22 cellular contexts compared by ENCODE assay signal in genomic region chr22:47784367-47784983, GRCh38.
"Had no signal": no experiment of that assay in that cellular context is flagged by ENCODE, and none has a peak within 500 bp of the region (broad histone marks: within the 10 kb centered on the region; RNA-seq: fewer than 3 reads in every experiment).

No MANE protein-coding gene starts in this region.

- H3K9me3 Mint-ChIP-seq: natural killer cell; stimulated activated naive CD8-positive, alpha-beta T cell treated with anti-CD3 and anti-CD28 coated beads, Interleukin-15, Interleukin-2, amounts not matched to agents 100 ng/mL and 50 ng/mL, for 24 hours had no signal

- DNase-seq: cerebellar nuclear complex; dorsolateral prefrontal cortex; effector CD8-positive, alpha-beta T cell; esophagus squamous epithelium; foreskin melanocyte; glutamatergic neuron; heart right ventricle; hippocampal formation; kidney glomerular epithelial cell; left ventricle myocardium inferior; lower lobe of right lung; natural killer cell; occipital lobe; ovary; sigmoid colon; stimulated activated CD4-positive, alpha-beta T cell treated with anti-CD3 and anti-CD28 coated beads, Interleukin-4, amount 100 ng/mL, for 4 hours; upper lobe of right lung had no signal

- H3K4me1 Mint-ChIP-seq: natural killer cell had no signal

- H3K36me3 ChIP-seq: esophagus squamous epithelium, heart right ventricle, left ventricle myocardium inferior, lower lobe of right lung, ovary, sigmoid colon, thoracic aorta, tibial nerve, upper lobe of right lung had no signal

- H3K27ac Mint-ChIP-seq: natural killer cell; stimulated activated memory B cell treated with anti-CD40 and anti-IgM and Interleukin-4, amounts not matched to agents 10 μg/mL and 1 μg/mL and 100 μg/mL, for 72 hours; stimulated activated naive CD8-positive, alpha-beta T cell treated with anti-CD3 and anti-CD28 coated beads, Interleukin-15, Interleukin-2, amounts not matched to agents 100 ng/mL and 50 ng/mL, for 24 hours had no signal

- H3K4me3 ChIP-seq: dorsolateral prefrontal cortex, esophagus squamous epithelium, heart right ventricle, left ventricle myocardium inferior, lower lobe of right lung, ovary, sigmoid colon, thoracic aorta, tibial nerve, upper lobe of right lung had no signal

- H3K27me3 ChIP-seq: ovary, tibial nerve had no signal

- ATAC-seq: heart right ventricle; left colon; lower lobe of right lung; natural killer cell; stimulated activated memory B cell treated with anti-CD40 and anti-IgM and Interleukin-4, amounts not matched to agents 10 μg/mL and 1 μg/mL and 100 μg/mL, for 72 hours; upper lobe of right lung had no signal

- H3K4me3 Mint-ChIP-seq: natural killer cell; stimulated activated memory B cell treated with anti-CD40 and anti-IgM and Interleukin-4, amounts not matched to agents 10 μg/mL and 1 μg/mL and 100 μg/mL, for 72 hours; stimulated activated naive CD8-positive, alpha-beta T cell treated with anti-CD3 and anti-CD28 coated beads, Interleukin-15, Interleukin-2, amounts not matched to agents 100 ng/mL and 50 ng/mL, for 24 hours had no signal

- H3K4me1 ChIP-seq: heart right ventricle, left ventricle myocardium inferior, lower lobe of right lung, sigmoid colon, tibial nerve, upper lobe of right lung had no signal

- H3K36me3 Mint-ChIP-seq: natural killer cell; stimulated activated memory B cell treated with anti-CD40 and anti-IgM and Interleukin-4, amounts not matched to agents 10 μg/mL and 1 μg/mL and 100 μg/mL, for 72 hours had no signal

- H3K27ac ChIP-seq: dorsolateral prefrontal cortex, esophagus squamous epithelium, heart right ventricle, left ventricle myocardium inferior, lower lobe of right lung, ovary, sigmoid colon, thoracic aorta, tibial nerve, upper lobe of right lung had no signal

- H3K9me3 ChIP-seq: lower lobe of right lung, ovary, sigmoid colon, upper lobe of right lung had no signal
